In genomic region chr2:74482801-74483674, GRCh38 we compare ENCODE assay signal across 1 cellular context.
TF ChIP-seq lines count a peak whose summit lies in the region.

A gene with protein sequence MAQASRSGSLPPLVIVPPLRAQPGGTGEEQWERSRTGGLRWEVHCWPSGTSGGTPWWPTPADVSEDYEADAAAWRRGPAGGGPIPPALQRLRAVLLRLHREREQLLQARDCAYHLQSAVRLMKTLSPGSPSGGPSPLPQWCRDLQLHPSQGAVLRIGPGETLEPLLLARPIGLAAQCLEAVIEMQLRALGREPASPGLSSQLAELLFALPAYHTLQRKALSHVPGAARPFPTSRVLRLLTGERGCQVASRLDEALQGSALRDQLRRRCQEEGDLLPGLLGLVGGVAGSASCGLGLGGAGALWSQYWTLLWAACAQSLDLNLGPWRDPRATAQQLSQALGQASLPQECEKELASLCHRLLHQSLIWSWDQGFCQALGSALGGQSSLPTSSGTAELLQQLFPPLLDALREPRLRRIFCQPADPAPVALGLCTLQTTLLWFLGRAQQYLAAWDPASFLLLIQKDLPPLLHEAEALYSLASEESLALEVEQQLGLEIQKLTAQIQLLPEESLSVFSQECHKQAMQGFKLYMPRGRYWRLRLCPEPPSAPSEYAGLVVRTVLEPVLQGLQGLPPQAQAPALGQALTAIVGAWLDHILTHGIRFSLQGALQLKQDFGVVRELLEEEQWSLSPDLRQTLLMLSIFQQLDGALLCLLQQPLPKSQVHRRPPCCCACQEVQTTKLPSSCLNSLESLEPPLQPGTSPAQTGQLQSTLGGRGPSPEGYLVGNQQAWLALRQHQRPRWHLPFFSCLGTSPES (minus strand): TSS chr2:74482998. CDS start chr2:74482837, 161 bp downstream.
TTC31 (plus strand) TSS chr2:74483081; CDS start chr2:74483096, 15 bp downstream.

TF ChIP-seq in HepG2, 621 proteins besides CTCF, POLR2A, EP300 and RAD21 (continued from another document and continues in another):
- TF ChIP-seq ARID2 (CRISPR knock-in tag; IDR thresholded peaks at IDR 0.05; ENCODE audit: borderline replicate concordance) (peak; percentile 90), YEATS2 (CRISPR knock-in tag; IDR thresholded peaks at IDR 0.05; ENCODE audit: borderline replicate concordance) (peak; percentile 93), ZGPAT (CRISPR knock-in tag; IDR thresholded peaks at IDR 0.05) (peak; percentile 91), KLF12 (CRISPR knock-in tag; IDR thresholded peaks at IDR 0.05; ENCODE audit: borderline replicate concordance) (peak; percentile 96), SRSF1 (optimal IDR thresholded peaks at IDR 0.05; ENCODE audit: low read depth, low read length) (peak; percentile 74), THYN1 (CRISPR knock-in tag; IDR thresholded peaks at IDR 0.05; ENCODE audit: borderline replicate concordance, low read depth) (no peak), BRD4 (CRISPR knock-in tag; IDR thresholded peaks at IDR 0.05) (peak; percentile 68), TEAD2 (CRISPR knock-in tag; IDR thresholded peaks at IDR 0.05) (no peak), KDM6A (CRISPR knock-in tag; IDR thresholded peaks at IDR 0.05; ENCODE audit: low read depth) (0 out of 2 replicates have a peak, but pooled peaks have one; percentile 1), ZMYM3 (CRISPR knock-in tag; IDR thresholded peaks at IDR 0.05) (no peak), RBAK (CRISPR knock-in tag; IDR thresholded peaks at IDR 0.05) (no peak), ZNF703 (CRISPR knock-in tag; IDR thresholded peaks at IDR 0.05; ENCODE audit: borderline replicate concordance) (peak; percentile 62; the same call in 1 of the 2 replicates), NR1H2 (CRISPR knock-in tag; IDR thresholded peaks at IDR 0.05; ENCODE audit: borderline replicate concordance, low read depth) (no peak), ZFP36L2 (CRISPR knock-in tag; IDR thresholded peaks at IDR 0.05) (0 out of 2 replicates have a peak, but pooled peaks have one; percentile 55), TARDBP (CRISPR knock-in tag; IDR thresholded peaks at IDR 0.05) (peak; percentile 98), MEIS1 (CRISPR knock-in tag; IDR thresholded peaks at IDR 0.05; ENCODE audit: borderline replicate concordance) (peak; percentile 73; the same call in 1 of the 2 replicates), BRCA1 (CRISPR knock-in tag; IDR thresholded peaks at IDR 0.05) (peak; percentile 85; the same call in 1 of the 2 replicates), FOSL1 (CRISPR knock-in tag; IDR thresholded peaks at IDR 0.05; ENCODE audit: borderline replicate concordance) (no peak), PPARG (CRISPR knock-in tag; conservative IDR thresholded peaks at IDR 0.05) (peak; percentile 63), NR2F2 (IDR thresholded peaks at IDR 0.05; ENCODE audit: borderline replicate concordance, low read depth) (peak; percentile 56; the same call in 1 of the 2 replicates), ZNF672 (CRISPR knock-in tag; IDR thresholded peaks at IDR 0.05) (0 out of 2 replicates have a peak, but pooled peaks have one; percentile 62), ZNF646 (CRISPR knock-in tag; IDR thresholded peaks at IDR 0.05) (no peak), AFF4 (CRISPR knock-in tag; IDR thresholded peaks at IDR 0.05) (peak; percentile 15), GATAD1 (CRISPR knock-in tag; IDR thresholded peaks at IDR 0.05) (peak; percentile 99), KLF16 (CRISPR knock-in tag; IDR thresholded peaks at IDR 0.05) (peak in 1 of 2 experiments; percentile 96; a peak in 2 of 4 replicates), ZBTB7B (CRISPR knock-in tag; IDR thresholded peaks at IDR 0.05) (peak; percentile 85), SPEN (CRISPR knock-in tag; IDR thresholded peaks at IDR 0.05; ENCODE audit: low read depth) (peak; percentile 87), ZNF496 (CRISPR knock-in tag; IDR thresholded peaks at IDR 0.05; ENCODE audit: insufficient replicate concordance) (no peak), ATRX (CRISPR knock-in tag; IDR thresholded peaks at IDR 0.05; ENCODE audit: borderline replicate concordance) (0 out of 2 replicates have a peak, but pooled peaks have one; percentile 31)
- TF ChIP-seq, protein P1, sequence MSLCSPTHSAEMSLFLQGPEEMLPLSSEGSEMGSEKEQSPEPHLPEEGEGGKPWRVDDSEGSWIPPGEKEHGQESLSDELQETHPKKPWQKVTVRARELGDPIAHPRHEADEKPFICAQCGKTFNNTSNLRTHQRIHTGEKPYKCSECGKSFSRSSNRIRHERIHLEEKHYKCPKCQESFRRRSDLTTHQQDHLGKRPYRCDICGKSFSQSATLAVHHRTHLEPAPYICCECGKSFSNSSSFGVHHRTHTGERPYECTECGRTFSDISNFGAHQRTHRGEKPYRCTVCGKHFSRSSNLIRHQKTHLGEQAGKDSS (CRISPR knock-in tag; IDR thresholded peaks at IDR 0.05; ENCODE audit: borderline replicate concordance, low read depth): no peak; the same call in 1 of the 2 replicates
- TF ChIP-seq, protein P2, sequence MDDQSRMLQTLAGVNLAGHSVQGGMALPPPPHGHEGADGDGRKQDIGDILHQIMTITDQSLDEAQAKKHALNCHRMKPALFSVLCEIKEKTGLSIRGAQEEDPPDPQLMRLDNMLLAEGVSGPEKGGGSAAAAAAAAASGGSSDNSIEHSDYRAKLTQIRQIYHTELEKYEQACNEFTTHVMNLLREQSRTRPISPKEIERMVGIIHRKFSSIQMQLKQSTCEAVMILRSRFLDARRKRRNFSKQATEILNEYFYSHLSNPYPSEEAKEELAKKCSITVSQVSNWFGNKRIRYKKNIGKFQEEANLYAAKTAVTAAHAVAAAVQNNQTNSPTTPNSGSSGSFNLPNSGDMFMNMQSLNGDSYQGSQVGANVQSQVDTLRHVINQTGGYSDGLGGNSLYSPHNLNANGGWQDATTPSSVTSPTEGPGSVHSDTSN (CRISPR knock-in tag; IDR thresholded peaks at IDR 0.05; ENCODE audit: borderline replicate concordance): peak; percentile 54; the same call in 1 of the 2 replicates
- TF ChIP-seq, protein P3, sequence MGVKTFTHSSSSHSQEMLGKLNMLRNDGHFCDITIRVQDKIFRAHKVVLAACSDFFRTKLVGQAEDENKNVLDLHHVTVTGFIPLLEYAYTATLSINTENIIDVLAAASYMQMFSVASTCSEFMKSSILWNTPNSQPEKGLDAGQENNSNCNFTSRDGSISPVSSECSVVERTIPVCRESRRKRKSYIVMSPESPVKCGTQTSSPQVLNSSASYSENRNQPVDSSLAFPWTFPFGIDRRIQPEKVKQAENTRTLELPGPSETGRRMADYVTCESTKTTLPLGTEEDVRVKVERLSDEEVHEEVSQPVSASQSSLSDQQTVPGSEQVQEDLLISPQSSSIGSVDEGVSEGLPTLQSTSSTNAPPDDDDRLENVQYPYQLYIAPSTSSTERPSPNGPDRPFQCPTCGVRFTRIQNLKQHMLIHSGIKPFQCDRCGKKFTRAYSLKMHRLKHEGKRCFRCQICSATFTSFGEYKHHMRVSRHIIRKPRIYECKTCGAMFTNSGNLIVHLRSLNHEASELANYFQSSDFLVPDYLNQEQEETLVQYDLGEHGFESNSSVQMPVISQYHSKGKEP (CRISPR knock-in tag; IDR thresholded peaks at IDR 0.05): no peak
